Comparison of ENCODE assay signal across 17 cellular contexts in the genomic region with DNA sequence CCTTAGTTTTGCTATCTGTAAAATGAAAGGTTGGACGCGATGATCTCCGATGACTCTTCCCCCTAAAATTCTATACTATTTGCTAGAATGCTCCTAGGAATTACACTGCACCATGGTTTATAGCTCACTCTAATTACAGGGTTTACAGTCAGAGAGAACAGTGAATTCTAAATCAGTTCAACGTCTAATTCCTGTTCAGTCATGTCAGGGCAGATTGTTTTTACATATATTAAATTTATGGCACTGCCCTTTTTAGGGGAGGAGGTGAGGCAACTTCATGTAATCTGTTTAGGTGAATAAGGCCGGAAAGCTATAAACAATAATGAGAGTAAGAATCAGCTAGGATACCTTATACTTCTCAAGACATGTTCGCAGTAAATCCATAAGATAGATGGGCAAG.
DNase-seq lines count a peak whose midpoint lies in the region; TF ChIP-seq lines count a peak whose summit lies in the region.
"Had no signal": no experiment of that assay in that cellular context is flagged by ENCODE, and none has a peak within 500 bp of the region (broad histone marks: within the 10 kb centered on the region; RNA-seq: fewer than 3 reads in every experiment).

No MANE protein-coding gene starts in this region.

- DNase-seq in A673 (ENCODE audit: low spot score) (no peak), NCI-H69 (lab: John Stamatoyannopoulos, UW) (peak; percentile 70), esophagus squamous epithelium (lab: John Stamatoyannopoulos, UW) (no peak), mesothelial cell of epicardium (ENCODE audit: low spot score in 2 of 2, unreplicated experiment in 2 of 2) (no peak), erythroblast (lab: John Stamatoyannopoulos, UW) (no peak), NAMALWA (ENCODE audit: low spot score) (no peak)
- no peak for DNase-seq in activated naive CD4-positive, alpha-beta T cell treated with anti-CD3 and anti-CD28 coated beads for 36 hours
- DNase-seq in activated T-helper 1 cell treated with anti-CD3 and anti-CD28 coated beads, Interleukin-12 subunit alpha, Interleukin-12 subunit beta, Interleukin-2, Interleukin-4 antibody, amounts not matched to agents 30 ng/mL and 10 ng/mL and 1 ng/mL, durations not matched to agents 14 hours and 24 hours and 36 hours (ENCODE audit: low spot score), result no peak
- DNase-seq: 8988T; Calu3; CD8-positive, alpha-beta T cell; DMS79 treated with DMSO at 0.1 percent for 48 hours; GF-D8; IMR-90 had no signal

- H3K27ac Mint-ChIP-seq in mesothelial cell of epicardium, result peak overlapping the region; percentile 85
- H3K27ac Mint-ChIP-seq in activated naive CD4-positive, alpha-beta T cell treated with anti-CD3 and anti-CD28 coated beads for 36 hours, result no peak overlapping the region
- H3K27ac Mint-ChIP-seq in activated T-helper 1 cell treated with anti-CD3 and anti-CD28 coated beads, Interleukin-12 subunit alpha, Interleukin-12 subunit beta, Interleukin-2, Interleukin-4 antibody, amounts not matched to agents 30 ng/mL and 10 ng/mL and 1 ng/mL, durations not matched to agents 14 hours and 24 hours and 36 hours, result no peak overlapping the region
- H3K27ac Mint-ChIP-seq: B cell; CD8-positive, alpha-beta T cell; GM23338 had no signal

- H3K4me1 Mint-ChIP-seq in mesothelial cell of epicardium, result peaks cover 47% of the 10 kb centered on the region
- H3K4me1 Mint-ChIP-seq in activated naive CD4-positive, alpha-beta T cell treated with anti-CD3 and anti-CD28 coated beads for 36 hours (ENCODE audit: low read depth), result no peaks in the 10 kb centered on the region
- no peaks in the 10 kb centered on the region for H3K4me1 Mint-ChIP-seq in activated T-helper 1 cell treated with anti-CD3 and anti-CD28 coated beads, Interleukin-12 subunit alpha, Interleukin-12 subunit beta, Interleukin-2, Interleukin-4 antibody, amounts not matched to agents 30 ng/mL and 10 ng/mL and 1 ng/mL, durations not matched to agents 14 hours and 24 hours and 36 hours (ENCODE audit: low read depth)
- H3K4me1 Mint-ChIP-seq: B cell had no signal

- CTCF ChIA-PET in A673 (lab: Charles Lee), result no interaction called here
- CTCF ChIA-PET in activated naive CD4-positive, alpha-beta T cell treated with anti-CD3 and anti-CD28 coated beads for 36 hours (lab: Charles Lee), result interaction anchor here (0.6 kb wide), 1 partner anchor 305 kb away, joined by 4 read pairs; no protein-coding TSS in a partner anchor

- POLR2A ChIA-PET in A673 (lab: Charles Lee; ENCODE audit: low non-redundant PET), result no interaction called here

- WGBS in esophagus squamous epithelium, 2 donors, result 44 to 61% methylated on average over 6 of the region's 6 CpGs

- no peaks in the 10 kb centered on the region for H3K36me3 Mint-ChIP-seq in mesothelial cell of epicardium
- H3K36me3 Mint-ChIP-seq in activated naive CD4-positive, alpha-beta T cell treated with anti-CD3 and anti-CD28 coated beads for 36 hours (ENCODE audit: low read depth), result no peaks in the 10 kb centered on the region
- no peaks in the 10 kb centered on the region for H3K36me3 Mint-ChIP-seq in activated T-helper 1 cell treated with anti-CD3 and anti-CD28 coated beads, Interleukin-12 subunit alpha, Interleukin-12 subunit beta, Interleukin-2, Interleukin-4 antibody, amounts not matched to agents 30 ng/mL and 10 ng/mL and 1 ng/mL, durations not matched to agents 14 hours and 24 hours and 36 hours (ENCODE audit: low read depth)
- H3K36me3 Mint-ChIP-seq: CD8-positive, alpha-beta T cell had no signal

- H3K27ac ChIP-seq in A673 (ENCODE audit: low read depth, low read length, poor library complexity, severe bottlenecking) (peak overlapping the region; percentile 24), esophagus squamous epithelium (peak overlapping the region in 3 of 4 donors; percentile 9 to 65 (median 34))
- H3K27ac ChIP-seq: BLaER1 treated with 17β-estradiol and CSF1 and Interleukin-3, amounts not matched to agents 10 nM and 100 nM had no signal

- H3K27me3 ChIP-seq in A673 (replicated peaks; ENCODE audit: insufficient read depth, low read depth, low read length, poor library complexity) (no peaks in the 10 kb centered on the region), esophagus squamous epithelium (no peaks in the 10 kb centered on the region)
- H3K27me3 ChIP-seq: BLaER1 treated with 17β-estradiol and CSF1 and Interleukin-3, amounts not matched to agents 10 nM and 100 nM had no signal

- H3K27me3 Mint-ChIP-seq in mesothelial cell of epicardium (ENCODE audit: low read depth), result no peaks in the 10 kb centered on the region
- H3K27me3 Mint-ChIP-seq in activated naive CD4-positive, alpha-beta T cell treated with anti-CD3 and anti-CD28 coated beads for 36 hours (ENCODE audit: low read depth), result peaks cover 2% of the 10 kb centered on the region
- H3K27me3 Mint-ChIP-seq in activated T-helper 1 cell treated with anti-CD3 and anti-CD28 coated beads, Interleukin-12 subunit alpha, Interleukin-12 subunit beta, Interleukin-2, Interleukin-4 antibody, amounts not matched to agents 30 ng/mL and 10 ng/mL and 1 ng/mL, durations not matched to agents 14 hours and 24 hours and 36 hours (ENCODE audit: insufficient read depth), result no peaks in the 10 kb centered on the region
- H3K27me3 Mint-ChIP-seq: B cell had no signal

- H3K9me3 ChIP-seq in A673 (ENCODE audit: low read depth, low read length, poor library complexity, severe bottlenecking), result no peaks in the 10 kb centered on the region
- no peaks in the 10 kb centered on the region for H3K9me3 ChIP-seq in esophagus squamous epithelium

- H3K9me3 Mint-ChIP-seq in mesothelial cell of epicardium, result no peaks in the 10 kb centered on the region
- no peaks in the 10 kb centered on the region for H3K9me3 Mint-ChIP-seq in activated naive CD4-positive, alpha-beta T cell treated with anti-CD3 and anti-CD28 coated beads for 36 hours
- H3K9me3 Mint-ChIP-seq in activated T-helper 1 cell treated with anti-CD3 and anti-CD28 coated beads, Interleukin-12 subunit alpha, Interleukin-12 subunit beta, Interleukin-2, Interleukin-4 antibody, amounts not matched to agents 30 ng/mL and 10 ng/mL and 1 ng/mL, durations not matched to agents 14 hours and 24 hours and 36 hours, result peaks cover 6% of the 10 kb centered on the region
- H3K9me3 Mint-ChIP-seq: CD8-positive, alpha-beta T cell had no signal

- peaks cover 19% of the 10 kb centered on the region for H3K4me1 ChIP-seq in A673 (ENCODE audit: insufficient read depth, low read length, poor library complexity, severe bottlenecking)
- peaks cover 0 to 31% (median 13%) of the 10 kb centered on the region in 3 donors for H3K4me1 ChIP-seq in esophagus squamous epithelium

- H3K4me3 ChIP-seq in A673 (ENCODE audit: low read depth, low read length, poor library complexity, severe bottlenecking), result no peak overlapping the region
- H3K4me3 ChIP-seq in esophagus squamous epithelium, result no peak overlapping the region
- H3K4me3 ChIP-seq: BLaER1 treated with 17β-estradiol and CSF1 and Interleukin-3, amounts not matched to agents 10 nM and 100 nM; GM23338 had no signal

- TF ChIP-seq CTCF in A673 (conservative IDR thresholded peaks at IDR 0.05; ENCODE audit: low read depth, low read length), result no peak
- no peak for TF ChIP-seq CTCF in esophagus squamous epithelium (IDR thresholded peaks at IDR 0.05)
- TF ChIP-seq CTCF in mesothelial cell of epicardium (IDR thresholded peaks at IDR 0.05; ENCODE audit: unreplicated experiment), result no peak

- H3K36me3 ChIP-seq in A673 (ENCODE audit: insufficient read depth, low read length, poor library complexity, severe bottlenecking) (no peaks in the 10 kb centered on the region), esophagus squamous epithelium (no peaks in the 10 kb centered on the region)
- H3K36me3 ChIP-seq: BLaER1 treated with 17β-estradiol and CSF1 and Interleukin-3, amounts not matched to agents 10 nM and 100 nM had no signal

- no TSS peak for BruUV-seq in A673 (replicated peaks; lab: Mats Ljungman, UMichigan)

- no peak overlapping the region for H3K4me3 Mint-ChIP-seq in mesothelial cell of epicardium
- H3K4me3 Mint-ChIP-seq in activated naive CD4-positive, alpha-beta T cell treated with anti-CD3 and anti-CD28 coated beads for 36 hours, result no peak overlapping the region
- no peak overlapping the region for H3K4me3 Mint-ChIP-seq in activated T-helper 1 cell treated with anti-CD3 and anti-CD28 coated beads, Interleukin-12 subunit alpha, Interleukin-12 subunit beta, Interleukin-2, Interleukin-4 antibody, amounts not matched to agents 30 ng/mL and 10 ng/mL and 1 ng/mL, durations not matched to agents 14 hours and 24 hours and 36 hours
- H3K4me3 Mint-ChIP-seq: B cell; CD8-positive, alpha-beta T cell; GM23338 had no signal

- no peak for TF ChIP-seq POLR2A in esophagus squamous epithelium (IDR thresholded peaks at IDR 0.05)
- TF ChIP-seq POLR2A in erythroblast (IDR thresholded peaks at IDR 0.05; ENCODE audit: low read length), result no peak

- intact Hi-C loops in A673 (cut with micrococcal nuclease; ENCODE audit: unreplicated experiment) (no loop called here), esophagus squamous epithelium (cut with DNase I) (no loop called here)
- intact Hi-C loops in activated naive CD4-positive, alpha-beta T cell treated with anti-CD3 and anti-CD28 coated beads for 36 hours (cut with micrococcal nuclease), result no loop called here
- intact Hi-C loops in activated T-helper 1 cell treated with anti-CD3 and anti-CD28 coated beads, Interleukin-12 subunit alpha, Interleukin-12 subunit beta, Interleukin-2, Interleukin-4 antibody, amounts not matched to agents 30 ng/mL and 10 ng/mL and 1 ng/mL, durations not matched to agents 14 hours and 24 hours and 36 hours (cut with micrococcal nuclease), result no loop called here
